ENCODE assay signal across 18 cellular contexts in the genomic region with DNA sequence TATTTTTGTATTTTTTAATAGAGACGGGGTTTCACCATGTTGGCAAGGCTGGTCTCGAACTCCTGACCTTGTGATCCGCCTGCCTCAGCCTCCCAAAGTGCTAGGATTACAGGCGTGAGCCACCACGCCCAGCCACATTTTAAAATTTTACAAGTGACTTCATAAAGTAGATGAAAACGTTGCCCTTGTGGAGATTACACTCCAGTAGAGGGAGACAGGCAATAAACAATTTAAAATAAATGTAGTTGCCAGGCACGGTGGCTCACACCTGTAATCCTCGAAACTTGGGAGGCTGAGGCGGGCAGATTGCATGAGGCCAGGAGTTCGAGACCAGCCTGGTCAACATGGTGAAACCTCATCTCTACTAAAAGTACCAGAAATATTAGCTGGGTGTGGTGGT. TPM values are rescaled to one million over a fixed set of nuclear protein-coding genes. Genes with fewer than 3 reads are reported as not detected.
DNase-seq lines count a peak whose midpoint lies in the region; ATAC-seq, FAIRE-seq and TF ChIP-seq lines count a peak whose summit lies in the region.
"Not testable (repeated sequence)": the region's sequence is repeated elsewhere in the genome, so short reads cannot be mapped to it uniquely, and the experiment has no call there.
"Had no signal": no experiment of that assay in that cellular context is flagged by ENCODE, and none has a peak within 500 bp of the region (broad histone marks: within the 10 kb centered on the region; RNA-seq: fewer than 3 reads in every experiment).

No MANE protein-coding gene starts in this region.

- not testable (repeated sequence) for H3K9me2 ChIP-seq in OCI-LY7 (ENCODE audit: insufficient read depth, low read length); SK-N-SH

- TF ChIP-seq RAD21 in A549 (conservative IDR thresholded peaks at IDR 0.05 in 1 of 2, IDR thresholded peaks at IDR 0.05 in 1 of 2) (peak; percentile 19 to 46; a peak in 2 of 5 replicates), SK-N-SH (IDR thresholded peaks at IDR 0.05; ENCODE audit: low read length) (0 out of 2 replicates have a peak, but pooled peaks have one; percentile 6)
- not testable (repeated sequence) for TF ChIP-seq RAD21 in HepG2 (CRISPR knock-in tag; IDR thresholded peaks at IDR 0.05)

- in situ Hi-C loops in HepG2 (cut with HindIII; ENCODE audit: extremely low pct_ligation_motif_present, low pct_unique_long_range_greater_than_20kb) = not testable (repeated sequence)

- H3K27me3 ChIP-seq in DND-41 (ENCODE audit: insufficient read depth, low read length, poor library complexity); SK-N-SH (ENCODE audit: insufficient read depth); foreskin keratinocyte; HepG2 (ENCODE audit: control insufficient read depth in 1 of 2, insufficient read depth in 2 of 2, low read length in 2 of 2); right lobe of liver: not testable (repeated sequence)

- not testable (repeated sequence) for DNase-seq in A549 (ENCODE audit: low read depth in 1 of 2, low spot score in 1 of 2); DND-41; OCI-LY7 (ENCODE audit: low spot score); SK-N-SH; foreskin keratinocyte; HepG2 (ENCODE audit: low spot score); right lobe of liver

- not testable (repeated sequence) for H3K9ac ChIP-seq in DND-41 (ENCODE audit: low read depth, low read length); SK-N-SH; HepG2 (ENCODE audit: insufficient read depth, low read depth, low read length)

- not testable (repeated sequence) for ATAC-seq in A549; DND-41 (ENCODE audit: insufficient read depth, low read depth); foreskin keratinocyte; HepG2; right lobe of liver

- 8% methylated on average over 10 of the region's 10 CpGs for WGBS in A549 (ENCODE audit: missing lambda C conversion rate)
- WGBS in SK-N-SH (ENCODE audit: low lambda C conversion rate) = 12% methylated on average over 10 of the region's 10 CpGs
- 21% methylated on average over 10 of the region's 10 CpGs for WGBS in HepG2 (ENCODE audit: low lambda C conversion rate)
- 42% methylated on average over 9 of the region's 10 CpGs for WGBS in right lobe of liver (ENCODE audit: insufficient coverage, low coverage, low lambda C conversion rate, missing lambda C conversion rate)

- not testable (repeated sequence) for H3K4me2 ChIP-seq in A549; DND-41 (ENCODE audit: insufficient read depth, low read length); OCI-LY7 (ENCODE audit: low read length); SK-N-SH; HepG2 (ENCODE audit: low read depth, low read length)

- TF ChIP-seq POLR2A in A549 (IDR thresholded peaks at IDR 0.05; ENCODE audit: low read length); HepG2 (IDR thresholded peaks at IDR 0.05; ENCODE audit: insufficient read depth in 1 of 2, low read depth in 2 of 2, low read length in 2 of 2); right lobe of liver (IDR thresholded peaks at IDR 0.05): not testable (repeated sequence)

- not testable (repeated sequence) for H3K36me3 ChIP-seq in DND-41 (ENCODE audit: insufficient read depth, low read length); HEK293 (ENCODE audit: control insufficient read depth in 2 of 2, insufficient read depth in 1 of 2, low read length in 2 of 2); OCI-LY7 (ENCODE audit: insufficient read depth, low read length); SK-N-SH (replicated peaks in 1 of 2; ENCODE audit: control insufficient read depth in 1 of 2, insufficient read depth in 2 of 2, low read length in 1 of 2); HepG2 (replicated peaks in 1 of 2; ENCODE audit: control insufficient read depth in 1 of 2, insufficient read depth in 2 of 2, low read length in 2 of 2); right lobe of liver

- FAIRE-seq in A549 (lab: Jason Lieb, UNC) = peak; percentile 13
- not testable (repeated sequence) for FAIRE-seq in HepG2 (lab: Jason Lieb, UNC)

- not testable (repeated sequence) for H2AFZ ChIP-seq in DND-41 (ENCODE audit: low read depth, low read length); OCI-LY7 (ENCODE audit: low read length); SK-N-SH (ENCODE audit: low read depth); HepG2 (ENCODE audit: low read length)

- H3F3A ChIP-seq in SK-N-SH (replicated peaks; ENCODE audit: insufficient read depth) = not testable (repeated sequence)

- H3K4me1 ChIP-seq in A549; DND-41 (ENCODE audit: insufficient read depth, low read length); HEK293 (ENCODE audit: control insufficient read depth, insufficient read depth, low read length); OCI-LY7 (ENCODE audit: insufficient read depth, low read length, poor library complexity, severe bottlenecking); SK-N-SH (ENCODE audit: control insufficient read depth in 1 of 2, insufficient read depth in 2 of 2, low read depth in 1 of 2, low read length in 1 of 2); foreskin keratinocyte; HepG2 (ENCODE audit: insufficient read depth, low read length); right lobe of liver: not testable (repeated sequence)

- TF ChIP-seq CTCF in A549 (IDR thresholded peaks at IDR 0.05); HEK293 (tag by site-specific recombination; IDR thresholded peaks at IDR 0.05); SK-N-SH (IDR thresholded peaks at IDR 0.05); HepG2 (CRISPR knock-in tag; IDR thresholded peaks at IDR 0.05): not testable (repeated sequence)
- TF ChIP-seq CTCF in DND-41 (IDR thresholded peaks at IDR 0.05; ENCODE audit: borderline replicate concordance, extremely low read depth, low read length, poor library complexity, severe bottlenecking) (peak; percentile 2), OCI-LY7 (conservative IDR thresholded peaks at IDR 0.05; ENCODE audit: low read length) (0 out of 2 replicates have a peak, but pooled peaks have one; percentile 13), foreskin keratinocyte (conservative IDR thresholded peaks at IDR 0.05) (peak; percentile 21), right lobe of liver (IDR thresholded peaks at IDR 0.05) (peak; percentile 6 to 23 (median 16))

- BruUV-seq in OCI-LY7 (replicated peaks; lab: Mats Ljungman, UMichigan); HepG2 (replicated peaks; lab: Mats Ljungman, UMichigan): not testable (repeated sequence)

- CTCF ChIA-PET in A549 (lab: Yijun Ruan, JAX) = interaction anchor here (0.8 to 8.0 kb wide), 4 partner anchors 18 to 167 kb away, joined by 3 to 78 read pairs (median 6); no protein-coding TSS in a partner anchor
- CTCF ChIA-PET in HEK293 (lab: Yijun Ruan, JAX) = interaction anchor here (0.7 to 5.2 kb wide), 6 partner anchors 31 to 193 kb away, joined by 3 to 25 read pairs (median 3); no protein-coding TSS in a partner anchor
- CTCF ChIA-PET in OCI-LY7 (lab: Charles Lee; ENCODE audit: unreplicated experiment); HepG2 (lab: Yijun Ruan, JAX; ENCODE audit: low intra/inter-chr PET ratio, low total read pairs): not testable (repeated sequence)
- CTCF ChIA-PET in SK-N-SH (lab: Yijun Ruan, JAX) = interaction anchor here (1.0 kb wide), 1 partner anchor 167 kb away, joined by 3 read pairs; no protein-coding TSS in a partner anchor

- intact Hi-C loops in OCI-LY7 (cut with micrococcal nuclease; ENCODE audit: unreplicated experiment); HepG2 (cut with micrococcal nuclease; ENCODE audit: unreplicated experiment); right lobe of liver (cut with DNase I): not testable (repeated sequence)

- H3K9me3 ChIP-seq in A549 = peaks cover 21% of the 10 kb centered on the region
- H3K9me3 ChIP-seq in DND-41 (ENCODE audit: insufficient read depth, low read length, severe bottlenecking); HEK293 (ENCODE audit: control insufficient read depth, insufficient read depth, low read depth, low read length); OCI-LY7 (ENCODE audit: low read length); SK-N-SH; HepG2 (ENCODE audit: low read length); right lobe of liver: not testable (repeated sequence)

- H4K20me1 ChIP-seq in DND-41 (ENCODE audit: insufficient read depth, low read length); OCI-LY7 (ENCODE audit: insufficient read depth, low read length); SK-N-SH (ENCODE audit: insufficient read depth); HepG2 (ENCODE audit: insufficient read depth, low read length): not testable (repeated sequence)

- H3K4me3 ChIP-seq in A549; DND-41 (ENCODE audit: low read depth in 1 of 2, low read length in 2 of 2); HEK293 (ENCODE audit: low read depth, low read length); OCI-LY7 (ENCODE audit: low read depth, low read length, poor library complexity, severe bottlenecking); SK-N-SH (ENCODE audit: low read depth in 2 of 2, low read length in 1 of 2); HepG2 (replicated peaks in 1 of 3; ENCODE audit: insufficient read depth in 1 of 3, low read depth in 2 of 3, low read length in 3 of 3); right lobe of liver: not testable (repeated sequence)

- not testable (repeated sequence) for TF ChIP-seq EP300 in A549 (IDR thresholded peaks at IDR 0.05); SK-N-SH (IDR thresholded peaks at IDR 0.05; ENCODE audit: borderline replicate concordance in 1 of 2, low read depth in 1 of 2, low read length in 1 of 2); HepG2 (IDR thresholded peaks at IDR 0.05; ENCODE audit: low read depth in 2 of 2, low read length in 2 of 2); HepG2 (CRISPR knock-in tag; IDR thresholded peaks at IDR 0.05; ENCODE audit: borderline replicate concordance)

- not testable (repeated sequence) for H3K79me2 ChIP-seq in DND-41 (ENCODE audit: insufficient read depth, low read length); OCI-LY7 (ENCODE audit: insufficient read depth, low read depth, low read length); SK-N-SH (ENCODE audit: insufficient read depth); HepG2 (ENCODE audit: insufficient read depth, low read length)

- POLR2A ChIA-PET in A549 (lab: Yijun Ruan, JAX); HEK293 (lab: Yijun Ruan, JAX); OCI-LY7 (lab: Charles Lee); SK-N-SH (lab: Yijun Ruan, JAX); HepG2 (lab: Yijun Ruan, JAX): not testable (repeated sequence)

- not testable (repeated sequence) for H3K27ac ChIP-seq in A549; DND-41 (ENCODE audit: low read length); HEK293 (ENCODE audit: extremely low read depth, low read depth, low read length); OCI-LY7 (ENCODE audit: low read depth, low read length, poor library complexity, severe bottlenecking); SK-N-SH (ENCODE audit: low read depth in 2 of 2, low read length in 1 of 2); foreskin keratinocyte; HepG2 (ENCODE audit: extremely low read length, insufficient read depth, low read length); right lobe of liver

RNA-seq across cellular contexts. Expression of gene SYCN, which starts 15.0 kb away (rescaled TPM):
- polyA plus RNA-seq in A549 (2011; rRNA removed) = not detected in 2 replicates
- not detected in 2 replicates for polyA plus RNA-seq in A549 (2012; cell fraction: cytosol; rRNA removed)
- 0.16 TPM in 1 of 2 replicates, not detected in the other for polyA plus RNA-seq in A549 (2012; cell fraction: nucleus; rRNA removed)
- not detected in 3 replicates for polyA plus RNA-seq in A549 (2017; fragmentation: RNase III; extraction: RNeasy Plus Mini Kit Qiagen cat#74134 plus additional on column Dnase treatment)
- polyA minus RNA-seq in A549 (2011; rRNA and poly(A)+ RNA removed) = not detected in 2 replicates
- not detected in 2 replicates for total RNA-seq in OCI-LY7 (2014; rRNA removed; shearing (Covaris generic))
- not detected in 2 replicates for total RNA-seq in OCI-LY7 (2022)
- polyA plus RNA-seq in SK-N-SH (2012; rRNA removed) = not detected in 2 replicates
- not detected in 2 replicates for polyA plus RNA-seq in SK-N-SH (2012; cell fraction: cytosol; rRNA removed)
- polyA plus RNA-seq in SK-N-SH (2012; cell fraction: nucleus; rRNA removed) = not detected in 2 replicates
- not detected in 2 replicates for total RNA-seq in foreskin keratinocyte
- not detected in 2 replicates for polyA plus RNA-seq in foreskin keratinocyte
- not detected in 2 replicates for total RNA-seq in HepG2 (2016; rRNA removed; fragmentation: Illumina TruSeq; extraction: Trizol)
- not detected in 2 replicates for total RNA-seq in HepG2 (2016; cell fraction: cytosol; rRNA removed; fragmentation: Illumina TruSeq; extraction: Trizol; ENCODE audit: low read depth)
- total RNA-seq in HepG2 (2016; cell fraction: insoluble cytoplasmic fraction; rRNA removed; fragmentation: Illumina TruSeq; extraction: Trizol) = not detected in 2 replicates
- total RNA-seq in HepG2 (2016; cell fraction: membrane; rRNA removed; fragmentation: Illumina TruSeq; extraction: Trizol) = not detected in 2 replicates
- not detected in 2 replicates for total RNA-seq in HepG2 (2016; cell fraction: nucleus; rRNA removed; fragmentation: Illumina TruSeq; extraction: Trizol)
- polyA plus RNA-seq in HepG2 (2011; rRNA removed) = not detected in 2 replicates
- polyA plus RNA-seq in HepG2 (2011; cell fraction: cytosol; rRNA removed) = not detected in 2 replicates
- polyA plus RNA-seq in HepG2 (2011; cell fraction: nucleus; rRNA removed) = not detected in 2 replicates
- not detected in 2 replicates for polyA plus RNA-seq in HepG2 (2012)
- not detected in 2 replicates for polyA plus RNA-seq in HepG2 (2016; cell fraction: cytosol; fragmentation: Illumina TruSeq; extraction: Trizol; ENCODE audit: low read depth)
- polyA plus RNA-seq in HepG2 (2016; cell fraction: insoluble cytoplasmic fraction; fragmentation: Illumina TruSeq; extraction: Trizol; ENCODE audit: low read depth) = not detected in 2 replicates
- polyA plus RNA-seq in HepG2 (2016; cell fraction: membrane; fragmentation: Illumina TruSeq; extraction: Trizol; ENCODE audit: low read depth) = not detected in 2 replicates
- polyA plus RNA-seq in HepG2 (2016; cell fraction: nucleus; fragmentation: Illumina TruSeq; extraction: Trizol; ENCODE audit: insufficient read depth, low read depth) = not detected in 2 replicates
- not detected in 2 replicates for polyA minus RNA-seq in HepG2 (2011; rRNA and poly(A)+ RNA removed; ENCODE audit: low replicate concordance)
- polyA minus RNA-seq in HepG2 (2011; cell fraction: cytosol; rRNA and poly(A)+ RNA removed) = not detected in 2 replicates
- not detected in 2 replicates for polyA minus RNA-seq in HepG2 (2011; cell fraction: nucleus; rRNA and poly(A)+ RNA removed)
- not detected for total RNA-seq in right lobe of liver
- total RNA-seq: A172; A673; CD4-positive, alpha-beta memory T cell; CD4-positive, CD25-positive, alpha-beta regulatory T cell; CD8-positive, alpha-beta memory T cell; Daoy; G401 had no signal
- polyA plus RNA-seq: AG04450; CD14-positive monocyte; CD4-positive, alpha-beta memory T cell; CD4-positive, CD25-positive, alpha-beta regulatory T cell; CD8-positive, alpha-beta memory T cell; GM12878 had no signal

RNA-seq across cellular contexts. Expression of gene NCCRP1, which starts 22.3 kb away (rescaled TPM):
- polyA plus RNA-seq in A549 (2011; rRNA removed) (0.90 and 1.1 TPM in 2 replicates), A549 (2017; fragmentation: RNase III; extraction: RNeasy Plus Mini Kit Qiagen cat#74134 plus additional on column Dnase treatment) (0.71 to 1.1 TPM (median 0.99 TPM) in 3 replicates), SK-N-SH (2012; rRNA removed) (0.05 TPM in 1 of 2 replicates, not detected in the other), foreskin keratinocyte (0.23 and 0.46 TPM in 2 replicates), HepG2 (2011; rRNA removed) (not detected in 2 replicates)
- polyA plus RNA-seq in A549 (2012; cell fraction: cytosol; rRNA removed) = 1.1 and 1.5 TPM in 2 replicates
- polyA plus RNA-seq in A549 (2012; cell fraction: nucleus; rRNA removed) = 1.8 and 2.4 TPM in 2 replicates
- 0.44 and 0.54 TPM in 2 replicates for polyA minus RNA-seq in A549 (2011; rRNA and poly(A)+ RNA removed)
- not detected in 2 replicates for total RNA-seq in OCI-LY7 (2014; rRNA removed; shearing (Covaris generic))
- total RNA-seq in OCI-LY7 (2022) (not detected in 2 replicates), foreskin keratinocyte (0.32 and 0.48 TPM in 2 replicates), HepG2 (2016; rRNA removed; fragmentation: Illumina TruSeq; extraction: Trizol) (not detected in 2 replicates), right lobe of liver (not detected)
- 0.01 TPM in 2 replicates for polyA plus RNA-seq in SK-N-SH (2012; cell fraction: cytosol; rRNA removed)
- polyA plus RNA-seq in SK-N-SH (2012; cell fraction: nucleus; rRNA removed) = 0.06 and 0.18 TPM in 2 replicates
- total RNA-seq in HepG2 (2016; cell fraction: cytosol; rRNA removed; fragmentation: Illumina TruSeq; extraction: Trizol; ENCODE audit: low read depth) = not detected in 2 replicates
- not detected in 2 replicates for total RNA-seq in HepG2 (2016; cell fraction: insoluble cytoplasmic fraction; rRNA removed; fragmentation: Illumina TruSeq; extraction: Trizol)
- not detected in 2 replicates for total RNA-seq in HepG2 (2016; cell fraction: membrane; rRNA removed; fragmentation: Illumina TruSeq; extraction: Trizol)
- not detected in 2 replicates for total RNA-seq in HepG2 (2016; cell fraction: nucleus; rRNA removed; fragmentation: Illumina TruSeq; extraction: Trizol)
- polyA plus RNA-seq in HepG2 (2011; cell fraction: cytosol; rRNA removed) = not detected in 2 replicates
- polyA plus RNA-seq in HepG2 (2011; cell fraction: nucleus; rRNA removed) = not detected in 2 replicates
- polyA plus RNA-seq in HepG2 (2012) = not detected in 2 replicates
- not detected in 2 replicates for polyA plus RNA-seq in HepG2 (2016; cell fraction: cytosol; fragmentation: Illumina TruSeq; extraction: Trizol; ENCODE audit: low read depth)
- polyA plus RNA-seq in HepG2 (2016; cell fraction: insoluble cytoplasmic fraction; fragmentation: Illumina TruSeq; extraction: Trizol; ENCODE audit: low read depth) = not detected in 2 replicates
- not detected in 2 replicates for polyA plus RNA-seq in HepG2 (2016; cell fraction: membrane; fragmentation: Illumina TruSeq; extraction: Trizol; ENCODE audit: low read depth)
- not detected in 2 replicates for polyA plus RNA-seq in HepG2 (2016; cell fraction: nucleus; fragmentation: Illumina TruSeq; extraction: Trizol; ENCODE audit: insufficient read depth, low read depth)
- polyA minus RNA-seq in HepG2 (2011; rRNA and poly(A)+ RNA removed; ENCODE audit: low replicate concordance) = 0.06 and 0.70 TPM in 2 replicates
- not detected in 2 replicates for polyA minus RNA-seq in HepG2 (2011; cell fraction: cytosol; rRNA and poly(A)+ RNA removed)
- not detected in 2 replicates for polyA minus RNA-seq in HepG2 (2011; cell fraction: nucleus; rRNA and poly(A)+ RNA removed)
- total RNA-seq: A172; A673; CD4-positive, alpha-beta memory T cell; CD4-positive, CD25-positive, alpha-beta regulatory T cell; CD8-positive, alpha-beta memory T cell; GM12878 had no signal
- polyA plus RNA-seq: AG04450; CD14-positive monocyte; CD4-positive, alpha-beta memory T cell; CD4-positive, CD25-positive, alpha-beta regulatory T cell; CD8-positive, alpha-beta memory T cell; GM12878 had no signal

RNA-seq across cellular contexts. Expression of gene IFNL3, which starts 25.7 kb away (rescaled TPM):
- polyA plus RNA-seq in A549 (2011; rRNA removed) (not detected in 2 replicates), A549 (2017; fragmentation: RNase III; extraction: RNeasy Plus Mini Kit Qiagen cat#74134 plus additional on column Dnase treatment) (not detected in 3 replicates), SK-N-SH (2012; rRNA removed) (not detected in 2 replicates), foreskin keratinocyte (not detected in 2 replicates), HepG2 (2011; rRNA removed) (not detected in 2 replicates)
- polyA plus RNA-seq in A549 (2012; cell fraction: cytosol; rRNA removed) = not detected in 2 replicates
- not detected in 2 replicates for polyA plus RNA-seq in A549 (2012; cell fraction: nucleus; rRNA removed)
- polyA minus RNA-seq in A549 (2011; rRNA and poly(A)+ RNA removed) = not detected in 2 replicates
- not detected in 2 replicates for total RNA-seq in OCI-LY7 (2014; rRNA removed; shearing (Covaris generic))
- total RNA-seq in OCI-LY7 (2022) (not detected in 2 replicates), foreskin keratinocyte (not detected in 2 replicates), HepG2 (2016; rRNA removed; fragmentation: Illumina TruSeq; extraction: Trizol) (not detected in 2 replicates), right lobe of liver (not detected)
- not detected in 2 replicates for polyA plus RNA-seq in SK-N-SH (2012; cell fraction: cytosol; rRNA removed)
- not detected in 2 replicates for polyA plus RNA-seq in SK-N-SH (2012; cell fraction: nucleus; rRNA removed)
- not detected in 2 replicates for total RNA-seq in HepG2 (2016; cell fraction: cytosol; rRNA removed; fragmentation: Illumina TruSeq; extraction: Trizol; ENCODE audit: low read depth)
- not detected in 2 replicates for total RNA-seq in HepG2 (2016; cell fraction: insoluble cytoplasmic fraction; rRNA removed; fragmentation: Illumina TruSeq; extraction: Trizol)
- total RNA-seq in HepG2 (2016; cell fraction: membrane; rRNA removed; fragmentation: Illumina TruSeq; extraction: Trizol) = not detected in 2 replicates
- not detected in 2 replicates for total RNA-seq in HepG2 (2016; cell fraction: nucleus; rRNA removed; fragmentation: Illumina TruSeq; extraction: Trizol)
- polyA plus RNA-seq in HepG2 (2011; cell fraction: cytosol; rRNA removed) = not detected in 2 replicates
- not detected in 2 replicates for polyA plus RNA-seq in HepG2 (2011; cell fraction: nucleus; rRNA removed)
- polyA plus RNA-seq in HepG2 (2012) = not detected in 2 replicates
- not detected in 2 replicates for polyA plus RNA-seq in HepG2 (2016; cell fraction: cytosol; fragmentation: Illumina TruSeq; extraction: Trizol; ENCODE audit: low read depth)
- polyA plus RNA-seq in HepG2 (2016; cell fraction: insoluble cytoplasmic fraction; fragmentation: Illumina TruSeq; extraction: Trizol; ENCODE audit: low read depth) = not detected in 2 replicates
- not detected in 2 replicates for polyA plus RNA-seq in HepG2 (2016; cell fraction: membrane; fragmentation: Illumina TruSeq; extraction: Trizol; ENCODE audit: low read depth)
- not detected in 2 replicates for polyA plus RNA-seq in HepG2 (2016; cell fraction: nucleus; fragmentation: Illumina TruSeq; extraction: Trizol; ENCODE audit: insufficient read depth, low read depth)
- not detected in 2 replicates for polyA minus RNA-seq in HepG2 (2011; rRNA and poly(A)+ RNA removed; ENCODE audit: low replicate concordance)
- polyA minus RNA-seq in HepG2 (2011; cell fraction: cytosol; rRNA and poly(A)+ RNA removed) = not detected in 2 replicates
- polyA minus RNA-seq in HepG2 (2011; cell fraction: nucleus; rRNA and poly(A)+ RNA removed) = not detected in 2 replicates
- total RNA-seq: A172; A673; CD4-positive, alpha-beta memory T cell; CD4-positive, CD25-positive, alpha-beta regulatory T cell; CD8-positive, alpha-beta memory T cell; Daoy; G401; GM12878 had no signal
- polyA plus RNA-seq: AG04450; CD14-positive monocyte; CD4-positive, alpha-beta memory T cell; CD4-positive, CD25-positive, alpha-beta regulatory T cell; CD8-positive, alpha-beta memory T cell; GM12878 had no signal

RNA-seq across cellular contexts. Expression of gene IFNL4, which starts 29.5 kb away (rescaled TPM):
- polyA plus RNA-seq in A549 (2011; rRNA removed) (not detected in 2 replicates), A549 (2017; fragmentation: RNase III; extraction: RNeasy Plus Mini Kit Qiagen cat#74134 plus additional on column Dnase treatment) (not detected in 3 replicates), SK-N-SH (2012; rRNA removed) (not detected in 2 replicates), foreskin keratinocyte (not detected in 2 replicates), HepG2 (2011; rRNA removed) (not detected in 2 replicates)
- polyA plus RNA-seq in A549 (2012; cell fraction: cytosol; rRNA removed) = not detected in 2 replicates
- not detected in 2 replicates for polyA plus RNA-seq in A549 (2012; cell fraction: nucleus; rRNA removed)
- polyA minus RNA-seq in A549 (2011; rRNA and poly(A)+ RNA removed) = not detected in 2 replicates
- not detected in 2 replicates for total RNA-seq in OCI-LY7 (2014; rRNA removed; shearing (Covaris generic))
- total RNA-seq in OCI-LY7 (2022) (not detected in 2 replicates), foreskin keratinocyte (not detected in 2 replicates), HepG2 (2016; rRNA removed; fragmentation: Illumina TruSeq; extraction: Trizol) (not detected in 2 replicates), right lobe of liver (not detected)
- not detected in 2 replicates for polyA plus RNA-seq in SK-N-SH (2012; cell fraction: cytosol; rRNA removed)
- polyA plus RNA-seq in SK-N-SH (2012; cell fraction: nucleus; rRNA removed) = not detected in 2 replicates
- not detected in 2 replicates for total RNA-seq in HepG2 (2016; cell fraction: cytosol; rRNA removed; fragmentation: Illumina TruSeq; extraction: Trizol; ENCODE audit: low read depth)
- total RNA-seq in HepG2 (2016; cell fraction: insoluble cytoplasmic fraction; rRNA removed; fragmentation: Illumina TruSeq; extraction: Trizol) = not detected in 2 replicates
- not detected in 2 replicates for total RNA-seq in HepG2 (2016; cell fraction: membrane; rRNA removed; fragmentation: Illumina TruSeq; extraction: Trizol)
- total RNA-seq in HepG2 (2016; cell fraction: nucleus; rRNA removed; fragmentation: Illumina TruSeq; extraction: Trizol) = not detected in 2 replicates
- not detected in 2 replicates for polyA plus RNA-seq in HepG2 (2011; cell fraction: cytosol; rRNA removed)
- not detected in 2 replicates for polyA plus RNA-seq in HepG2 (2011; cell fraction: nucleus; rRNA removed)
- not detected in 2 replicates for polyA plus RNA-seq in HepG2 (2012)
- not detected in 2 replicates for polyA plus RNA-seq in HepG2 (2016; cell fraction: cytosol; fragmentation: Illumina TruSeq; extraction: Trizol; ENCODE audit: low read depth)
- polyA plus RNA-seq in HepG2 (2016; cell fraction: insoluble cytoplasmic fraction; fragmentation: Illumina TruSeq; extraction: Trizol; ENCODE audit: low read depth) = not detected in 2 replicates
- not detected in 2 replicates for polyA plus RNA-seq in HepG2 (2016; cell fraction: membrane; fragmentation: Illumina TruSeq; extraction: Trizol; ENCODE audit: low read depth)
- polyA plus RNA-seq in HepG2 (2016; cell fraction: nucleus; fragmentation: Illumina TruSeq; extraction: Trizol; ENCODE audit: insufficient read depth, low read depth) = not detected in 2 replicates
- polyA minus RNA-seq in HepG2 (2011; rRNA and poly(A)+ RNA removed; ENCODE audit: low replicate concordance) = not detected in 2 replicates
- not detected in 2 replicates for polyA minus RNA-seq in HepG2 (2011; cell fraction: cytosol; rRNA and poly(A)+ RNA removed)
- polyA minus RNA-seq in HepG2 (2011; cell fraction: nucleus; rRNA and poly(A)+ RNA removed) = not detected in 2 replicates
- total RNA-seq: A172; A673; CD4-positive, alpha-beta memory T cell; CD4-positive, CD25-positive, alpha-beta regulatory T cell; Daoy; G401; GM12878 had no signal
- polyA plus RNA-seq: AG04450; CD14-positive monocyte; CD4-positive, alpha-beta memory T cell; CD4-positive, CD25-positive, alpha-beta regulatory T cell; CD8-positive, alpha-beta memory T cell; GM12878 had no signal

RNA-seq across cellular contexts. Expression of gene IFNL2, which starts 49.1 kb away (rescaled TPM):
- polyA plus RNA-seq in A549 (2011; rRNA removed) = not detected in 2 replicates
- 0.12 TPM in 1 of 2 replicates, not detected in the other for polyA plus RNA-seq in A549 (2012; cell fraction: cytosol; rRNA removed)
- polyA plus RNA-seq in A549 (2012; cell fraction: nucleus; rRNA removed) = 0.14 TPM in 1 of 2 replicates, not detected in the other
- polyA plus RNA-seq in A549 (2017; fragmentation: RNase III; extraction: RNeasy Plus Mini Kit Qiagen cat#74134 plus additional on column Dnase treatment) = not detected in 3 replicates
- not detected in 2 replicates for polyA minus RNA-seq in A549 (2011; rRNA and poly(A)+ RNA removed)
- not detected in 2 replicates for total RNA-seq in OCI-LY7 (2014; rRNA removed; shearing (Covaris generic))
- not detected in 2 replicates for total RNA-seq in OCI-LY7 (2022)
- polyA plus RNA-seq in SK-N-SH (2012; rRNA removed) = not detected in 2 replicates
- polyA plus RNA-seq in SK-N-SH (2012; cell fraction: cytosol; rRNA removed) = not detected in 2 replicates
- not detected in 2 replicates for polyA plus RNA-seq in SK-N-SH (2012; cell fraction: nucleus; rRNA removed)
- total RNA-seq in foreskin keratinocyte = not detected in 2 replicates
- not detected in 2 replicates for polyA plus RNA-seq in foreskin keratinocyte
- not detected in 2 replicates for total RNA-seq in HepG2 (2016; rRNA removed; fragmentation: Illumina TruSeq; extraction: Trizol)
- not detected in 2 replicates for total RNA-seq in HepG2 (2016; cell fraction: cytosol; rRNA removed; fragmentation: Illumina TruSeq; extraction: Trizol; ENCODE audit: low read depth)
- total RNA-seq in HepG2 (2016; cell fraction: insoluble cytoplasmic fraction; rRNA removed; fragmentation: Illumina TruSeq; extraction: Trizol) = not detected in 2 replicates
- not detected in 2 replicates for total RNA-seq in HepG2 (2016; cell fraction: membrane; rRNA removed; fragmentation: Illumina TruSeq; extraction: Trizol)
- total RNA-seq in HepG2 (2016; cell fraction: nucleus; rRNA removed; fragmentation: Illumina TruSeq; extraction: Trizol) = not detected in 2 replicates
- not detected in 2 replicates for polyA plus RNA-seq in HepG2 (2011; rRNA removed)
- polyA plus RNA-seq in HepG2 (2011; cell fraction: cytosol; rRNA removed) = not detected in 2 replicates
- polyA plus RNA-seq in HepG2 (2011; cell fraction: nucleus; rRNA removed) = not detected in 2 replicates
- polyA plus RNA-seq in HepG2 (2012) = not detected in 2 replicates
- polyA plus RNA-seq in HepG2 (2016; cell fraction: cytosol; fragmentation: Illumina TruSeq; extraction: Trizol; ENCODE audit: low read depth) = not detected in 2 replicates
- not detected in 2 replicates for polyA plus RNA-seq in HepG2 (2016; cell fraction: insoluble cytoplasmic fraction; fragmentation: Illumina TruSeq; extraction: Trizol; ENCODE audit: low read depth)
- polyA plus RNA-seq in HepG2 (2016; cell fraction: membrane; fragmentation: Illumina TruSeq; extraction: Trizol; ENCODE audit: low read depth) = not detected in 2 replicates
- not detected in 2 replicates for polyA plus RNA-seq in HepG2 (2016; cell fraction: nucleus; fragmentation: Illumina TruSeq; extraction: Trizol; ENCODE audit: insufficient read depth, low read depth)
- not detected in 2 replicates for polyA minus RNA-seq in HepG2 (2011; rRNA and poly(A)+ RNA removed; ENCODE audit: low replicate concordance)
- polyA minus RNA-seq in HepG2 (2011; cell fraction: cytosol; rRNA and poly(A)+ RNA removed) = not detected in 2 replicates
- not detected in 2 replicates for polyA minus RNA-seq in HepG2 (2011; cell fraction: nucleus; rRNA and poly(A)+ RNA removed)
- not detected for total RNA-seq in right lobe of liver
- total RNA-seq: A172; A673; CD4-positive, alpha-beta memory T cell; CD4-positive, CD25-positive, alpha-beta regulatory T cell; CD8-positive, alpha-beta memory T cell; Daoy; G401; GM12878 had no signal
- polyA plus RNA-seq: AG04450; CD14-positive monocyte; CD4-positive, alpha-beta memory T cell; CD4-positive, CD25-positive, alpha-beta regulatory T cell; CD8-positive, alpha-beta memory T cell had no signal
